11 cellular contexts compared by ENCODE assay signal in the genomic region with DNA sequence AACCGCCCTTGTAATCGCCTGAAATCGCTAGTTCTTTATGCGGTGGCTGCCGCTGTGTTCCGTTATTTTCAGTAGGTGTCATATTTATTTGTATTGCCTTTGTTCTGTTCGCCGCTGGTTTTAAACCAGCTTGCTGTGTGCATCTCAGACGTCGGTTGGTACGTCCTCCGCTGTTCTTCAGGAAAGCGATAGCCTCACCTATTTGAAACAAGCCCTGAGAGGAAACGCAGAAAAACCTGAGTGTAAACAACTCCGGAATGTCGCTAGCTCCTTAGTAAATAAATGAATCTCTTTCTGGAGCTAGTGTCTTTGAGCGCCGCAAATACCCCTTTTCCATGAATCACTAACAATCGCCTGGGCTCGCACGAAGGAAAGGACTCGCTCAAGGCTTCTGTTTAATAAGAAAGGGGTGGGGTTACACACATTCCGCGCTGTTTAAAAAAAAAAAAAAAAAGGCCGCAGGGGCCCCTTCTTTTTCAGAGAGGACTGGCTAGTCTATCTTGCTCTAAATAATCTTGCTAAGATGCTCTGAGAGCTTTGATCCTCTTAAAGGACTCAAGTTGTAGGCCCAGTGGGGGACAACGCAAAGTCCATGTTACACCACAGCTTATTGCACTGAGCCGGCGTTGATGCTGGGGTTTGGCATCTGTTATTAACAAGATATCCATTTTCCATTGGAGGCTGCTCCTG. TPM values are rescaled to one million over a fixed set of nuclear protein-coding genes. Genes with fewer than 3 reads are reported as not detected.
DNase-seq lines count a peak whose midpoint lies in the region; ATAC-seq and TF ChIP-seq lines count a peak whose summit lies in the region.
"Had no signal": no experiment of that assay in that cellular context is flagged by ENCODE, and none has a peak within 500 bp of the region (broad histone marks: within the 10 kb centered on the region; RNA-seq: fewer than 3 reads in every experiment).

No MANE protein-coding gene starts in this region.

- POLR2A ChIA-PET in PC-3 (lab: Charles Lee; ENCODE audit: unreplicated experiment) = interaction anchor here (0.6 kb wide), 1 partner anchor 478 kb away, joined by 4 read pairs; no protein-coding TSS in a partner anchor
- POLR2A ChIA-PET in PC-9 (lab: Charles Lee; ENCODE audit: unreplicated experiment) = no interaction called here

- no peak overlapping the region for H3K4me2 ChIP-seq in PC-3 (ENCODE audit: low read length)
- no peak overlapping the region for H3K4me2 ChIP-seq in PC-9

- peaks cover 7% of the 10 kb centered on the region; the same call in 1 of the 2 replicates for H3K79me2 ChIP-seq in PC-3 (ENCODE audit: low read length)
- no peaks in the 10 kb centered on the region for H3K79me2 ChIP-seq in PC-9 (ENCODE audit: low read depth)

- intact Hi-C loops in ovary (cut with DNase I) (loop anchor here in 1 of 4 donors (10.0 kb wide), 1 partner anchor 1132 kb away; a partner anchor contains a TSS), PC-3 (cut with micrococcal nuclease) (no loop called here), PC-9 (cut with micrococcal nuclease; ENCODE audit: unreplicated experiment) (no loop called here)

- H2AFZ ChIP-seq in PC-3 (ENCODE audit: low read length) (no peak overlapping the region), PC-9 (no peak overlapping the region)

- H3K27me3 ChIP-seq in duodenal mucosa (ENCODE audit: control insufficient read depth in 1 of 2, insufficient read depth in 2 of 2, low read length in 2 of 2) = peaks cover 82 to 89% of the 10 kb centered on the region in 2 donors
- no peaks in the 10 kb centered on the region for H3K27me3 ChIP-seq in ovary
- H3K27me3 ChIP-seq in PC-3 (ENCODE audit: low read length) = no peaks in the 10 kb centered on the region
- H3K27me3 ChIP-seq in PC-9 (ENCODE audit: insufficient read depth, low read depth) = peaks cover 32% of the 10 kb centered on the region

- no TSS peak for BruUV-seq in PC-3 (replicated peaks; lab: Mats Ljungman, UMichigan)
- BruUV-seq in PC-9 (replicated peaks; lab: Mats Ljungman, UMichigan) = no TSS peak

- H3K9ac ChIP-seq in duodenal mucosa (ENCODE audit: low read depth in 1 of 2, low read length in 2 of 2) (no peak overlapping the region), PC-3 (ENCODE audit: low read length) (no peak overlapping the region)

- H4K20me1 ChIP-seq in PC-3 (ENCODE audit: low read length) (no peaks in the 10 kb centered on the region), PC-9 (ENCODE audit: insufficient read depth) (no peaks in the 10 kb centered on the region)

- H3K4me1 ChIP-seq in duodenal mucosa (ENCODE audit: control insufficient read depth in 1 of 2, insufficient read depth in 2 of 2, low read length in 2 of 2) (peaks cover 0 to 9% of the 10 kb centered on the region in 2 donors), ovary (ENCODE audit: insufficient read depth) (peaks cover 17% of the 10 kb centered on the region), PC-3 (ENCODE audit: insufficient read depth, low read length) (peaks cover 21% of the 10 kb centered on the region), PC-9 (replicated peaks; ENCODE audit: insufficient read depth) (no peaks in the 10 kb centered on the region)

- H3F3A ChIP-seq in PC-3 (ENCODE audit: low read length, unreplicated experiment) = peaks cover 4% of the 10 kb centered on the region
- H3F3A ChIP-seq in PC-9 (ENCODE audit: insufficient read depth, low read depth) = no peaks in the 10 kb centered on the region

- ATAC-seq in PC-3 = no peak
- ATAC-seq: sciatic nerve had no signal

- H3K36me3 ChIP-seq in duodenal mucosa (ENCODE audit: control insufficient read depth in 1 of 2, insufficient read depth in 2 of 2, low read length in 2 of 2) = no peaks in the 10 kb centered on the region
- no peaks in the 10 kb centered on the region for H3K36me3 ChIP-seq in ovary
- H3K36me3 ChIP-seq in PC-3 (ENCODE audit: low read depth, low read length) = no peaks in the 10 kb centered on the region
- H3K36me3 ChIP-seq in PC-9 (ENCODE audit: low read depth) = no peaks in the 10 kb centered on the region

- CTCF ChIA-PET in PC-3 (lab: Charles Lee) (interaction anchor here (2.0 to 2.1 kb wide), 2 partner anchors 519 to 522 kb away, joined by 5 to 15 read pairs; no protein-coding TSS in a partner anchor), PC-9 (lab: Charles Lee) (interaction anchor here (1.2 kb wide), 1 partner anchor 322 kb away, joined by 9 read pairs; no protein-coding TSS in a partner anchor)

- 3 to 16% (median 10%) methylated on average over 28 of the region's 28 CpGs for WGBS in ovary, 3 donors

- H3K9me3 ChIP-seq in duodenal mucosa (ENCODE audit: control insufficient read depth in 1 of 2, low read length in 2 of 2) (no peaks in the 10 kb centered on the region), ovary (no peaks in the 10 kb centered on the region), PC-3 (ENCODE audit: low read length) (no peaks in the 10 kb centered on the region), PC-9 (ENCODE audit: insufficient read depth, low read depth) (no peaks in the 10 kb centered on the region)

- H3K27ac ChIP-seq in duodenal mucosa (ENCODE audit: low read depth, low read length) (no peak overlapping the region), ovary (peak overlapping the region; percentile 10 to 99), PC-3 (ENCODE audit: low read length) (no peak overlapping the region), PC-9 (no peak overlapping the region)

- H3K4me3 ChIP-seq in duodenal mucosa (ENCODE audit: low read depth in 1 of 2, low read length in 2 of 2) (peak overlapping the region; percentile 23 to 57), ovary (peak overlapping the region; percentile 55), PC-3 (ENCODE audit: low read length) (no peak overlapping the region), PC-9 (no peak overlapping the region)

- TF ChIP-seq CTCF in ovary (IDR thresholded peaks at IDR 0.05) (no peak), PC-3 (conservative IDR thresholded peaks at IDR 0.05; ENCODE audit: low read depth, low read length) (no peak), PC-9 (conservative IDR thresholded peaks at IDR 0.05) (no peak)

- DNase-seq in EL = peak; percentile 36
- DNase-seq in NCI-H82 (lab: John Stamatoyannopoulos, UW) = peak; percentile 96
- peak in 1 of 5 donors; percentile 28 for DNase-seq in ovary
- DNase-seq in PC-3 = no peak
- DNase-seq in GF-D8 (lab: John Stamatoyannopoulos, UW) = no peak
- no peak for DNase-seq in PC-9
- no peak for DNase-seq in NAMALWA (ENCODE audit: low spot score)
- DNase-seq: activated CD4-positive, alpha-beta T cell treated with anti-CD3 and anti-CD28 coated beads, Interleukin-2, amount 50 U/mL, for 1 hour; NCI-H2171 had no signal

- no peak for TF ChIP-seq EP300 in ovary (IDR thresholded peaks at IDR 0.05)

- no peak for TF ChIP-seq POLR2A in ovary (IDR thresholded peaks at IDR 0.05)

- H3K9me2 ChIP-seq in PC-3 (replicated peaks; ENCODE audit: low read length) (no peaks in the 10 kb centered on the region), PC-9 (ENCODE audit: insufficient read depth) (no peaks in the 10 kb centered on the region)

RNA-seq across cellular contexts. Expression of a gene that starts 3.0 kb away (rescaled TPM):
- total RNA-seq in ovary = 10 to 100 TPM; 29.2 to 46.8 (median 33.1) TPM
- 10 to 100 TPM; 36.9 to 50.6 TPM for polyA plus RNA-seq in ovary
- total RNA-seq in PC-3 (2014; rRNA removed) = 1.9 and 2.9 TPM in 2 replicates
- total RNA-seq in PC-9 (2021) = 0.39 and 0.50 TPM in 2 replicates

RNA-seq across cellular contexts. Expression of a gene that starts 10.0 kb away (rescaled TPM):
- total RNA-seq in ovary = 10 to 100 TPM in 6 of 7 donors, 1 to 10 TPM in 1; 9.7 to 20.6 (median 12.8) TPM
- 10 to 100 TPM; 11.7 to 13.0 TPM for polyA plus RNA-seq in ovary
- not detected in 2 replicates for total RNA-seq in PC-3 (2014; rRNA removed)
- not detected in 2 replicates for total RNA-seq in PC-9 (2021)

RNA-seq across cellular contexts. Expression of a gene that starts 16.0 kb away (rescaled TPM):
- total RNA-seq in ovary = 1 to 10 TPM in 4 of 7 donors, under 1 TPM in 3; 0.38 to 3.2 (median 1.0) TPM
- 1 to 10 TPM; 1.1 to 8.1 TPM for polyA plus RNA-seq in ovary
- not detected in 2 replicates for total RNA-seq in PC-3 (2014; rRNA removed)
- not detected in 2 replicates for total RNA-seq in PC-9 (2021)

RNA-seq across cellular contexts. Expression of a gene that starts 18.8 kb away (rescaled TPM):
- 10 to 100 TPM in 6 of 7 donors, 1 to 10 TPM in 1; 6.2 to 16.5 (median 12.7) TPM for total RNA-seq in ovary
- 10 to 100 TPM in 1 of 2 donors, 1 to 10 TPM in 1; 8.3 to 11.0 TPM for polyA plus RNA-seq in ovary
- total RNA-seq in PC-3 (2014; rRNA removed) = 0.29 and 1.8 TPM in 2 replicates
- not detected in 2 replicates for total RNA-seq in PC-9 (2021)

RNA-seq across cellular contexts. Expression of a gene that starts 24.6 kb away (rescaled TPM):
- 10 to 100 TPM; 12.5 to 18.7 (median 16.5) TPM for total RNA-seq in ovary
- 10 to 100 TPM in 1 of 2 donors, 1 to 10 TPM in 1; 6.7 to 10.1 TPM for polyA plus RNA-seq in ovary
- total RNA-seq in PC-3 (2014; rRNA removed) = 3.0 and 4.4 TPM in 2 replicates
- total RNA-seq in PC-9 (2021) = not detected in 2 replicates

Comparison
In these comparisons a context has a peak if more than half of its experiments do, and no peak if none do; other contexts are left out.
1. DNase-seq: peak in EL (single experiment) and NCI-H82 (single experiment); none in PC-3 (single experiment), GF-D8 (single experiment), PC-9 (0 of 2) and NAMALWA (single experiment).
2. H3K27ac ChIP-seq: peak in ovary (2 of 2); none in duodenal mucosa (single experiment), PC-3 (single experiment) and PC-9 (single experiment).
3. H3K4me3 ChIP-seq: peak in duodenal mucosa (2 of 2) and ovary (single experiment); none in PC-3 (single experiment) and PC-9 (single experiment).
4. RNA of a gene that starts 10.0 kb away (total RNA-seq): 9.7 to 20.6 TPM in ovary; not detected in PC-9 and not detected in PC-3; every median in the first group is over 10 times any median in the second.